In the genomic region with DNA sequence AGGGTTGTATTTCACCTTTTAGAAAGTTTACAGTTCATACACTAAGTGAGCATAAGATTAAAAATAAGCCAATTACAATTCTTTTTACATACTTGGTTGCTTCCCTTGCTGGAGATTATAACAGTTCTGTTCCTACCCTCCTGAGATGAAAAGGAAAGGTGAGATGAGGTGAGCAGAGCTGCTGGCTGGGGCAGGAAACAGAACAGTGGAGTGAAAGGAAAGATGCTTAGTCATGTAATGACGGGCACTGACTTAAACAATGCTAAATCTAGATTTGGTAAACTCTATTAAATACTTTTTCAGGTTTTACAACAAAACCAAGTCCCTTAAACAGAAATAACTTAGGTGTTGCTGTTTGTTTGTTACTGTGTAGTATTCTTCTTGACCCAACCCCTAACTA, we compare ENCODE assay signal across 18 cellular contexts. TPM values are rescaled to one million over a fixed set of nuclear protein-coding genes. Genes with fewer than 3 reads are reported as not detected.
DNase-seq lines count a peak whose midpoint lies in the region; ATAC-seq and TF ChIP-seq lines count a peak whose summit lies in the region.
"Had no signal": no experiment of that assay in that cellular context is flagged by ENCODE, and none has a peak within 500 bp of the region (broad histone marks: within the 10 kb centered on the region; RNA-seq: fewer than 3 reads in every experiment).

No MANE protein-coding gene starts in this region.

- H3K9me3 ChIP-seq in mammary epithelial cell (replicated peaks; ENCODE audit: insufficient read depth, low read length) = no peaks in the 10 kb centered on the region
- H3K9me3 ChIP-seq: Peyer's patch had no signal

- TF ChIP-seq CTCF in KMS-11 (conservative IDR thresholded peaks at IDR 0.05; ENCODE audit: low read depth, low read length) = no peak
- no peak for TF ChIP-seq CTCF in mammary epithelial cell (conservative IDR thresholded peaks at IDR 0.05 in 1 of 2, IDR thresholded peaks at IDR 0.05 in 1 of 2; ENCODE audit: extremely low read depth in 1 of 2, insufficient read depth in 1 of 2, low read depth in 1 of 2, low read length in 2 of 2)
- TF ChIP-seq CTCF in dorsolateral prefrontal cortex (IDR thresholded peaks at IDR 0.05 in 54 of 56, conservative IDR thresholded peaks at IDR 0.05 in 2 of 56; ENCODE audit: low read depth in 1 of 56, partially characterized antibody in 56 of 56) = no peak

- H3K4me1 ChIP-seq in KMS-11 (ENCODE audit: low read depth, poor library complexity, severe bottlenecking) = peaks cover 14% of the 10 kb centered on the region
- peaks cover 5% of the 10 kb centered on the region for H3K4me1 ChIP-seq in mammary epithelial cell (ENCODE audit: insufficient read depth, low read length)
- H3K4me1 ChIP-seq: Peyer's patch had no signal

- dilution Hi-C loops in mammary epithelial cell (cut with HindIII; ENCODE audit: low sequenced_read_pairs) = no loop called here

- H3K27me3 ChIP-seq in KMS-11 (ENCODE audit: insufficient read depth, low read depth) (no peaks in the 10 kb centered on the region), mammary epithelial cell (ENCODE audit: insufficient read depth, low read length) (no peaks in the 10 kb centered on the region), dorsolateral prefrontal cortex (no peaks in the 10 kb centered on the region)
- H3K27me3 ChIP-seq: Peyer's patch had no signal

- BruUV-seq in mammary epithelial cell (replicated peaks; lab: Mats Ljungman, UMichigan) = no TSS peak

- in situ Hi-C loops in mammary epithelial cell (cut with MboI; ENCODE audit: low sequenced_read_pairs in 2 of 2) = no loop called here

- no peaks in the 10 kb centered on the region for H3K9me3 Mint-ChIP-seq in activated CD8-positive, alpha-beta memory T cell treated with anti-CD3 and anti-CD28 coated beads, Interleukin-2, amount 10 ng/mL, durations not matched to agents 7 days and 5 days (ENCODE audit: low read depth)
- H3K9me3 Mint-ChIP-seq in naive thymus-derived CD8-positive, alpha-beta T cell = peaks cover 0 to 10% (median 0%) of the 10 kb centered on the region in 9 donors
- H3K9me3 Mint-ChIP-seq: activated CD4-positive, alpha-beta T cell treated with anti-CD3 and anti-CD28 coated beads, Interleukin-2, amount 10 ng/mL, durations not matched to agents 7 days and 5 days; natural killer cell treated with Interleukin-12 subunit alpha and Interleukin-12 subunit beta and Interleukin-15 and Interleukin-18, amount 100 ng/mL, for 72 hours; stimulated activated memory B cell treated with anti-CD40 and anti-IgM and Interleukin-4, amounts not matched to agents 10 μg/mL and 1 μg/mL and 100 μg/mL, for 72 hours had no signal

- H3K27me3 Mint-ChIP-seq in activated CD8-positive, alpha-beta memory T cell treated with anti-CD3 and anti-CD28 coated beads, Interleukin-2, amount 10 ng/mL, durations not matched to agents 7 days and 5 days = peaks cover 5% of the 10 kb centered on the region
- peaks cover 0 to 3% (median 1%) of the 10 kb centered on the region in 5 donors for H3K27me3 Mint-ChIP-seq in naive thymus-derived CD8-positive, alpha-beta T cell
- H3K27me3 Mint-ChIP-seq: activated CD4-positive, alpha-beta T cell treated with anti-CD3 and anti-CD28 coated beads, Interleukin-2, amount 10 ng/mL, durations not matched to agents 7 days and 5 days; stimulated activated memory B cell treated with anti-CD40 and anti-IgM and Interleukin-4, amounts not matched to agents 10 μg/mL and 1 μg/mL and 100 μg/mL, for 72 hours had no signal

- peak overlapping the region; percentile 38; the same call in 1 of the 2 replicates for H3K9ac ChIP-seq in KMS-11
- H3K9ac ChIP-seq in mammary epithelial cell (ENCODE audit: insufficient read depth, low read length) = no peak overlapping the region

- peaks cover 2% of the 10 kb centered on the region for H3K36me3 Mint-ChIP-seq in activated CD8-positive, alpha-beta memory T cell treated with anti-CD3 and anti-CD28 coated beads, Interleukin-2, amount 10 ng/mL, durations not matched to agents 7 days and 5 days
- no peaks in the 10 kb centered on the region for H3K36me3 Mint-ChIP-seq in naive thymus-derived CD8-positive, alpha-beta T cell
- H3K36me3 Mint-ChIP-seq: natural killer cell treated with Interleukin-12 subunit alpha and Interleukin-12 subunit beta and Interleukin-15 and Interleukin-18, amount 100 ng/mL, for 72 hours; stimulated activated memory B cell treated with anti-CD40 and anti-IgM and Interleukin-4, amounts not matched to agents 10 μg/mL and 1 μg/mL and 100 μg/mL, for 72 hours had no signal

- H3K4me3 ChIP-seq in KMS-11 (IDR thresholded peaks at IDR 0.05; ENCODE audit: insufficient read depth, low read depth, low read length) = no peak overlapping the region
- no peak overlapping the region for H3K4me3 ChIP-seq in mammary epithelial cell (replicated peaks in 1 of 3; ENCODE audit: insufficient read depth in 1 of 3, low read depth in 2 of 3, low read length in 3 of 3)
- H3K4me3 ChIP-seq in dorsolateral prefrontal cortex = no peak overlapping the region
- H3K4me3 ChIP-seq: Peyer's patch had no signal

- DNase-seq in activated CD8-positive, alpha-beta memory T cell treated with anti-CD3 and anti-CD28 coated beads, Interleukin-2, amount 10 ng/mL, durations not matched to agents 7 days and 5 days = no peak
- no peak for DNase-seq in activated CD8-positive, alpha-beta memory T cell treated with anti-CD3 and anti-CD28 coated beads, Interleukin-2, amount 50 U/mL, for 4 hours
- peak; percentile 39 for DNase-seq in mammary epithelial cell
- peak in 3 of 10 donors; percentile 3 to 45 (median 38) for DNase-seq in naive thymus-derived CD8-positive, alpha-beta T cell
- DNase-seq in dorsolateral prefrontal cortex = no peak
- no peak for DNase-seq in mesenteric fat pad (ENCODE audit: low spot score)
- no peak for DNase-seq in effector CD4-positive, alpha-beta T cell
- DNase-seq: activated CD4-positive, alpha-beta T cell treated with anti-CD3 and anti-CD28 coated beads, Interleukin-2, amount 10 ng/mL, durations not matched to agents 7 days and 5 days; AML-193; EL; left ventricle myocardium superior; NCI-H2081 treated with DMSO at 0.1 percent for 48 hours; Peyer's patch; retina; stimulated activated CD4-positive, alpha-beta T cell treated with anti-CD3 and anti-CD28 coated beads, Interleukin-4, amount 100 ng/mL, for 1 hour had no signal

- 0% methylated on average over 1 of the region's 1 CpG for WGBS in mammary epithelial cell (ENCODE audit: low coverage, missing lambda C conversion rate)

- H3K4me2 ChIP-seq in KMS-11 (peak overlapping the region; percentile 44), mammary epithelial cell (ENCODE audit: insufficient read depth, low read depth, low read length) (peak overlapping the region; percentile 42)

- CTCF ChIA-PET in activated CD8-positive, alpha-beta memory T cell treated with anti-CD3 and anti-CD28 coated beads, Interleukin-2, amount 10 ng/mL, durations not matched to agents 7 days and 5 days (lab: Charles Lee) = no interaction called here
- CTCF ChIA-PET in mammary epithelial cell (lab: Charles Lee; ENCODE audit: low non-redundant PET) = no interaction called here

- H3K27ac ChIP-seq in KMS-11 (peak overlapping the region; percentile 26; the same call in 1 of the 2 replicates), mammary epithelial cell (ENCODE audit: insufficient read depth, low read depth, low read length) (no peak overlapping the region), dorsolateral prefrontal cortex (no peak overlapping the region)
- H3K27ac ChIP-seq: Peyer's patch had no signal

- H3K36me3 ChIP-seq in KMS-11 (ENCODE audit: insufficient read depth) = no peaks in the 10 kb centered on the region
- no peaks in the 10 kb centered on the region for H3K36me3 ChIP-seq in mammary epithelial cell (ENCODE audit: insufficient read depth, low read length)
- H3K36me3 ChIP-seq: Peyer's patch had no signal

- ATAC-seq in activated CD8-positive, alpha-beta memory T cell treated with anti-CD3 and anti-CD28 coated beads, Interleukin-2, amount 10 ng/mL, durations not matched to agents 7 days and 5 days = peak; percentile 57
- peak; percentile 46 to 84 for ATAC-seq in naive thymus-derived CD8-positive, alpha-beta T cell
- ATAC-seq: left ventricle myocardium superior; natural killer cell treated with Interleukin-12 subunit alpha and Interleukin-12 subunit beta and Interleukin-15 and Interleukin-18, amount 100 ng/mL, for 72 hours; stimulated activated memory B cell treated with anti-CD40 and anti-IgM and Interleukin-4, amounts not matched to agents 10 μg/mL and 1 μg/mL and 100 μg/mL, for 72 hours had no signal

- POLR2A ChIA-PET in naive thymus-derived CD8-positive, alpha-beta T cell (lab: Charles Lee) = no interaction called here

- no peak overlapping the region for H3K4me3 Mint-ChIP-seq in activated CD8-positive, alpha-beta memory T cell treated with anti-CD3 and anti-CD28 coated beads, Interleukin-2, amount 10 ng/mL, durations not matched to agents 7 days and 5 days
- H3K4me3 Mint-ChIP-seq in naive thymus-derived CD8-positive, alpha-beta T cell = no peak overlapping the region
- H3K4me3 Mint-ChIP-seq: activated CD4-positive, alpha-beta T cell treated with anti-CD3 and anti-CD28 coated beads, Interleukin-2, amount 10 ng/mL, durations not matched to agents 7 days and 5 days; natural killer cell treated with Interleukin-12 subunit alpha and Interleukin-12 subunit beta and Interleukin-15 and Interleukin-18, amount 100 ng/mL, for 72 hours; stimulated activated memory B cell treated with anti-CD40 and anti-IgM and Interleukin-4, amounts not matched to agents 10 μg/mL and 1 μg/mL and 100 μg/mL, for 72 hours had no signal

- H3K4me1 Mint-ChIP-seq in activated CD8-positive, alpha-beta memory T cell treated with anti-CD3 and anti-CD28 coated beads, Interleukin-2, amount 10 ng/mL, durations not matched to agents 7 days and 5 days = peaks cover 5% of the 10 kb centered on the region
- H3K4me1 Mint-ChIP-seq in naive thymus-derived CD8-positive, alpha-beta T cell = peaks cover 2 to 6% (median 3%) of the 10 kb centered on the region in 4 donors
- H3K4me1 Mint-ChIP-seq: stimulated activated memory B cell treated with anti-CD40 and anti-IgM and Interleukin-4, amounts not matched to agents 10 μg/mL and 1 μg/mL and 100 μg/mL, for 72 hours had no signal

- no peaks in the 10 kb centered on the region for H4K20me1 ChIP-seq in KMS-11 (ENCODE audit: insufficient read depth)
- no peaks in the 10 kb centered on the region for H4K20me1 ChIP-seq in mammary epithelial cell (ENCODE audit: insufficient read depth, low read length)

- intact Hi-C loops in mammary epithelial cell (cut with micrococcal nuclease) (no loop called here), dorsolateral prefrontal cortex (cut with DNase I) (no loop called here)

- H3K27ac Mint-ChIP-seq in activated CD8-positive, alpha-beta memory T cell treated with anti-CD3 and anti-CD28 coated beads, Interleukin-2, amount 10 ng/mL, durations not matched to agents 7 days and 5 days = no peak overlapping the region
- H3K27ac Mint-ChIP-seq in naive thymus-derived CD8-positive, alpha-beta T cell = no peak overlapping the region
- H3K27ac Mint-ChIP-seq: activated CD4-positive, alpha-beta T cell treated with anti-CD3 and anti-CD28 coated beads, Interleukin-2, amount 10 ng/mL, durations not matched to agents 7 days and 5 days; natural killer cell treated with Interleukin-12 subunit alpha and Interleukin-12 subunit beta and Interleukin-15 and Interleukin-18, amount 100 ng/mL, for 72 hours; stimulated activated memory B cell treated with anti-CD40 and anti-IgM and Interleukin-4, amounts not matched to agents 10 μg/mL and 1 μg/mL and 100 μg/mL, for 72 hours had no signal

- H2AFZ ChIP-seq in KMS-11 (ENCODE audit: low read depth) = peak overlapping the region; percentile 45; the same call in 1 of the 2 replicates
- peak overlapping the region; percentile 48 for H2AFZ ChIP-seq in mammary epithelial cell (ENCODE audit: low read depth, low read length)

- H3K79me2 ChIP-seq in KMS-11 (ENCODE audit: insufficient read depth, low read depth) = no peaks in the 10 kb centered on the region
- H3K79me2 ChIP-seq in mammary epithelial cell (ENCODE audit: insufficient read depth, low read length) = no peaks in the 10 kb centered on the region

RNA-seq across cellular contexts. Expression of gene ZEB1, which starts 19.9 kb away (rescaled TPM):
- 10 to 100 TPM; 48.9 to 57.0 TPM for total RNA-seq in activated CD8-positive, alpha-beta memory T cell treated with anti-CD3 and anti-CD28 coated beads, Interleukin-2, amount 10 ng/mL, durations not matched to agents 7 days and 5 days
- total RNA-seq in mammary epithelial cell (1 to 10 TPM; 1.2 to 1.3 TPM), dorsolateral prefrontal cortex (100 to 1,000 TPM in 17 of 120 experiments, 10 to 100 TPM in 103; 53.6 to 139 (median 89.0) TPM), mesenteric fat pad (89.1 TPM)
- 0.20 TPM for polyA plus RNA-seq in mammary epithelial cell
- polyA minus RNA-seq in mammary epithelial cell = not detected
- 10 to 100 TPM; 65.3 to 72.4 TPM for total RNA-seq in naive thymus-derived CD8-positive, alpha-beta T cell
- 10 to 100 TPM; 25.2 to 35.6 (median 27.2) TPM for polyA plus RNA-seq in naive thymus-derived CD8-positive, alpha-beta T cell

Comparison
In these comparisons a context has a peak if more than half of its experiments do, and no peak if none do; other contexts are left out.
1. RNA of gene ZEB1, which starts 19.9 kb away (total RNA-seq): 53.6 to 139 TPM in dorsolateral prefrontal cortex, 89.1 TPM in mesenteric fat pad (single experiment), 65.3 to 72.4 TPM in naive thymus-derived CD8-positive, alpha-beta T cell and 48.9 to 57.0 TPM in activated CD8-positive, alpha-beta memory T cell treated with anti-CD3 and anti-CD28 coated beads, Interleukin-2, amount 10 ng/mL, durations not matched to agents 7 days and 5 days; 1.2 to 1.3 TPM in mammary epithelial cell; every median in the first group is over 10 times any median in the second.